Comparison of ENCODE assay signal across 7 cellular contexts in the genomic region with DNA sequence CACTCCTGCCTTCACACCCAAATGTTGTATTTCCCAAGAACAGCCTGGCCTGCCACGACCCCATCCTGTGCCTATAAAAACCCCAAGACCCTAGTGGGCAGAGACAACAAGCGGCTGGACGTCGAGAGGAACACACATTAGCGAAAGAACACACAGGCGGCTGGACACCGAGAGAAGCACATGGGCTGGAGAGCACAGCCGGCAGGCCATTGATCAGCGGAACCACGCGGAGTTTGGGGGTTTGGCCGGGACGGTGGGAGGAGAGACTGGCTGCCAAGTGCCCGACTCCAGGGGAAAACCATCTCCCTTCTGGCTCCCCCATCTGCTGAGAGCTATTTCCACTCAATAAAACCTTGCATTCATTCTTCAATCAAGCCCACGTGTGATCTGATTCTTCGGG.
"Had no signal": no experiment of that assay in that cellular context is flagged by ENCODE, and none has a peak within 500 bp of the region (broad histone marks: within the 10 kb centered on the region; RNA-seq: fewer than 3 reads in every experiment).

No MANE protein-coding gene starts in this region.

- FAIRE-seq: H54, HTR-8/SVneo had no signal

- DNase-seq: GOT3, H9, HCEC 1CT, IMR-90, KBM-7 had no signal

- H3K4me3 Mint-ChIP-seq: H9 had no signal
